24 cellular contexts compared by ENCODE assay signal in the genomic region with DNA sequence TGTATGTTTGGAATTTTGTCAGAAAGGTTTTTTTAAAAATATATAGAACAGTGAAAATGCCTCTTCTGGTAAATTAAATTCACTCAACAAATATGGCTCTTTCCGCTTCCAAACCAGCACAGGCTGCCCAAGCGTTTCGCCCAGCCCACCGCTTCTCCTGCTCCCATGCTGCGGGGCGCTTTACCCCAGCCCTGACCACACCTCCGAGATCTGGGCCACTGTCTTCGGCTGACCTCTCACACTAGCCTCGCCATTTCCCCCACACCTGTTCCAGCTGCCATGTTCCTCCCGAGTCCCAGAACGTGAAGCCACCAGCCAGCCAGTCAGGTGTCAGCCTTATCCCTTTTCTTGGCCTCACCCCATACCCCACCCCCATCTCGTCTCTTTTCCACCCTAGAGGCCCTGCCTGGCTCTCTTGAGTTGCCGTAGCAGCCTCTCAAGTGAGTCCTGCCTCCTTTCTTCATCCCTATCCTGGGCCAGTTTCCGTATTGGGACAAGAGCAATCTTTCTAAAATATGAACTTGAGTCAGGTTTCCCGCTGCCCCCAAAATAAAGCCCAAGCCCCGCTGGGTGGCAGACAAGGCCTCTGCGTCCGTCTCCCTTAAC.
"Had no signal": no experiment of that assay in that cellular context is flagged by ENCODE, and none has a peak within 500 bp of the region (broad histone marks: within the 10 kb centered on the region; RNA-seq: fewer than 3 reads in every experiment).

No MANE protein-coding gene starts in this region.

- H3K4me1 ChIP-seq: foreskin keratinocyte, psoas muscle, uterus had no signal

- H3K27me3 Mint-ChIP-seq: activated naive CD8-positive, alpha-beta T cell; type B pancreatic cell had no signal

- H3K4me3 ChIP-seq: coronary artery, heart right ventricle, lung, pancreas, psoas muscle, sigmoid colon, thoracic aorta, uterus had no signal

- ATAC-seq: esophagus mucosa; foreskin keratinocyte; stimulated activated effector memory CD8-positive, alpha-beta T cell treated with anti-CD3 and anti-CD28 coated beads, Interleukin-12 subunit alpha, Interleukin-12 subunit beta, amount 100 ng/mL, for 72 hours had no signal

- H3K27ac ChIP-seq: coronary artery, foreskin keratinocyte, heart right ventricle, pancreas, psoas muscle, sigmoid colon, thoracic aorta, uterus had no signal

- H3K9me3 Mint-ChIP-seq: activated B cell treated with CpG ODN at 0.5 μM for 24 hours; nephron progenitor cell; stimulated activated effector memory CD8-positive, alpha-beta T cell treated with anti-CD3 and anti-CD28 coated beads, Interleukin-12 subunit alpha, Interleukin-12 subunit beta, amount 100 ng/mL, for 72 hours; stimulated activated naive CD8-positive, alpha-beta T cell treated with anti-CD3 and anti-CD28 coated beads, Interleukin-15, Interleukin-2, amounts not matched to agents 100 ng/mL and 50 ng/mL, for 24 hours; type B pancreatic cell had no signal

- FAIRE-seq: pancreas, small intestine had no signal

- DNase-seq: activated B cell treated with CpG ODN at 0.5 μM for 24 hours; activated CD4-positive, alpha-beta T cell treated with anti-CD3 and anti-CD28 coated beads, Interleukin-2, amount 50 U/mL, for 1 hour; activated effector memory CD4-positive, alpha-beta T cell treated with Interleukin-2 at 50 U/mL for 16 hours; activated naive CD4-positive, alpha-beta T cell treated with Interleukin-2 at 50 U/mL for 16 hours; activated T-cell treated with anti-CD3 and anti-CD28 coated beads for 4 hours; cerebellar nuclear complex; heart right ventricle; nephron progenitor cell; pancreas; psoas muscle; sigmoid colon; small intestine; stimulated activated CD4-positive, alpha-beta T cell treated with anti-CD3 and anti-CD28 coated beads, Interleukin-4, amount 100 ng/mL, for 24 hours; T-helper 2 cell; uterus had no signal

- H3K27me3 ChIP-seq: foreskin keratinocyte, heart right ventricle, pancreas, sigmoid colon, uterus had no signal

- H3K36me3 Mint-ChIP-seq: activated naive CD8-positive, alpha-beta T cell; stimulated activated effector memory CD8-positive, alpha-beta T cell treated with anti-CD3 and anti-CD28 coated beads, Interleukin-12 subunit alpha, Interleukin-12 subunit beta, amount 100 ng/mL, for 72 hours had no signal

- H3K9me3 ChIP-seq: heart right ventricle, pancreas, psoas muscle, sigmoid colon, thoracic aorta, uterus had no signal

- H3K36me3 ChIP-seq: heart right ventricle, pancreas, sigmoid colon, thoracic aorta, uterus had no signal

- H3K4me3 Mint-ChIP-seq: activated B cell treated with CpG ODN at 0.5 μM for 24 hours; activated naive CD8-positive, alpha-beta T cell; nephron progenitor cell; stimulated activated effector memory CD8-positive, alpha-beta T cell treated with anti-CD3 and anti-CD28 coated beads, Interleukin-12 subunit alpha, Interleukin-12 subunit beta, amount 100 ng/mL, for 72 hours; stimulated activated naive CD8-positive, alpha-beta T cell treated with anti-CD3 and anti-CD28 coated beads, Interleukin-15, Interleukin-2, amounts not matched to agents 100 ng/mL and 50 ng/mL, for 24 hours; type B pancreatic cell had no signal

- H3K27ac Mint-ChIP-seq: activated B cell treated with CpG ODN at 0.5 μM for 24 hours; activated naive CD8-positive, alpha-beta T cell; nephron progenitor cell; stimulated activated effector memory CD8-positive, alpha-beta T cell treated with anti-CD3 and anti-CD28 coated beads, Interleukin-12 subunit alpha, Interleukin-12 subunit beta, amount 100 ng/mL, for 72 hours; stimulated activated naive CD8-positive, alpha-beta T cell treated with anti-CD3 and anti-CD28 coated beads, Interleukin-15, Interleukin-2, amounts not matched to agents 100 ng/mL and 50 ng/mL, for 24 hours; type B pancreatic cell had no signal

- H3K4me1 Mint-ChIP-seq: stimulated activated effector memory CD8-positive, alpha-beta T cell treated with anti-CD3 and anti-CD28 coated beads, Interleukin-12 subunit alpha, Interleukin-12 subunit beta, amount 100 ng/mL, for 72 hours had no signal
